20 cellular contexts compared by ENCODE assay signal in genomic region chr6:1212919-1213318, GRCh38.
DNase-seq lines count a peak whose midpoint lies in the region; ATAC-seq, FAIRE-seq and TF ChIP-seq lines count a peak whose summit lies in the region.
"Had no signal": no experiment of that assay in that cellular context is flagged by ENCODE, and none has a peak within 500 bp of the region (broad histone marks: within the 10 kb centered on the region; RNA-seq: fewer than 3 reads in every experiment).

No MANE protein-coding gene starts in this region.

- H3K79me2 ChIP-seq in K562 (ENCODE audit: control insufficient read depth, insufficient read depth, low read length): no peaks in the 10 kb centered on the region
- H3K79me2 ChIP-seq in HepG2 (ENCODE audit: insufficient read depth, low read length): peaks cover 27% of the 10 kb centered on the region

- ATAC-seq in K562: no peak
- no peak for ATAC-seq in HepG2
- ATAC-seq in GM21381 (IDR thresholded peaks at IDR 0.05; ENCODE audit: unreplicated experiment): no peak
- no peak for ATAC-seq in HG02870 (IDR thresholded peaks at IDR 0.05; ENCODE audit: unreplicated experiment)
- ATAC-seq: CD8-positive, alpha-beta T cell had no signal

- H3K9me1 ChIP-seq in K562 (ENCODE audit: control insufficient read depth, insufficient read depth, low read length): no peaks in the 10 kb centered on the region

- no peak overlapping the region for H3K4me3 ChIP-seq in K562
- H3K4me3 ChIP-seq in HepG2 (replicated peaks in 1 of 3; ENCODE audit: insufficient read depth in 1 of 3, low read depth in 2 of 3, low read length in 3 of 3): no peak overlapping the region
- no peak overlapping the region for H3K4me3 ChIP-seq in thyroid gland (replicated peaks in 1 of 3)
- H3K4me3 ChIP-seq: BLaER1, HAP-1 had no signal

- 0 out of 2 replicates have a peak, but pooled peaks cover 3% of the 10 kb centered on the region for H4K20me1 ChIP-seq in K562 (replicated peaks; ENCODE audit: control insufficient read depth, insufficient read depth, low read length)
- peaks cover 8% of the 10 kb centered on the region for H4K20me1 ChIP-seq in HepG2 (ENCODE audit: insufficient read depth, low read length)
- H4K20me1 ChIP-seq: BLaER1 had no signal

- H3K9ac ChIP-seq in K562 (ENCODE audit: insufficient read depth in 1 of 2, low read depth in 2 of 2, low read length in 2 of 2) (no peak overlapping the region), HepG2 (ENCODE audit: insufficient read depth, low read depth, low read length) (no peak overlapping the region)
- H3K9ac ChIP-seq: BLaER1 had no signal

- TF ChIP-seq RAD21 in K562 (CRISPR knock-in tag; conservative IDR thresholded peaks at IDR 0.05 in 1 of 2, IDR thresholded peaks at IDR 0.05 in 1 of 2): no peak
- TF ChIP-seq RAD21 in HepG2 (CRISPR knock-in tag; IDR thresholded peaks at IDR 0.05): no peak

- H3K4me1 ChIP-seq in K562 (replicated peaks in 1 of 2; ENCODE audit: control insufficient read depth in 2 of 2, insufficient read depth in 2 of 2, low read length in 2 of 2): no peaks in the 10 kb centered on the region
- peaks cover 36% of the 10 kb centered on the region for H3K4me1 ChIP-seq in HepG2 (ENCODE audit: insufficient read depth, low read length)
- H3K4me1 ChIP-seq in thyroid gland: peaks cover 11 to 28% of the 10 kb centered on the region in 2 donors
- H3K4me1 ChIP-seq: BLaER1, HAP-1 had no signal

- in situ Hi-C loops in K562 (cut with MboI): no loop called here
- in situ Hi-C loops in HepG2 (cut with HindIII; ENCODE audit: extremely low pct_ligation_motif_present, low pct_unique_long_range_greater_than_20kb): no loop called here

- H3K36me3 ChIP-seq in K562 (ENCODE audit: control insufficient read depth, insufficient read depth, low read length): no peaks in the 10 kb centered on the region
- 0 out of 5 replicates have a peak, but pooled peaks cover 0 to 3% of the 10 kb centered on the region in 2 experiments for H3K36me3 ChIP-seq in HepG2 (replicated peaks in 1 of 2; ENCODE audit: control insufficient read depth in 1 of 2, insufficient read depth in 2 of 2, low read length in 2 of 2)
- no peaks in the 10 kb centered on the region for H3K36me3 ChIP-seq in thyroid gland
- H3K36me3 ChIP-seq: BLaER1, HAP-1 had no signal

- FAIRE-seq in K562 (lab: Jason Lieb, UNC) (peak; percentile 56), HepG2 (lab: Jason Lieb, UNC) (no peak)
- FAIRE-seq: GM12891, GM18507, H54 had no signal

- H3K27me3 ChIP-seq in K562 (ENCODE audit: control insufficient read depth in 2 of 2, insufficient read depth in 2 of 2, low read length in 2 of 2) (peaks cover under 1 to 23% of the 10 kb centered on the region in 2 experiments; a peak in 3 of 5 replicates), HepG2 (ENCODE audit: control insufficient read depth in 1 of 2, insufficient read depth in 2 of 2, low read length in 2 of 2) (no peaks in the 10 kb centered on the region), thyroid gland (no peaks in the 10 kb centered on the region)
- H3K27me3 ChIP-seq: BLaER1 had no signal

- intact Hi-C loops in K562 (cut with micrococcal nuclease) (no loop called here), HepG2 (cut with micrococcal nuclease; ENCODE audit: unreplicated experiment) (no loop called here), thyroid gland (cut with DNase I) (no loop called here)

- no peaks in the 10 kb centered on the region for H3K9me3 ChIP-seq in K562 (replicated peaks; ENCODE audit: control insufficient read depth, insufficient read depth, low read depth, low read length)
- H3K9me3 ChIP-seq in HepG2 (ENCODE audit: low read length): no peaks in the 10 kb centered on the region
- no peaks in the 10 kb centered on the region for H3K9me3 ChIP-seq in thyroid gland
- H3K9me3 ChIP-seq: BLaER1, Caco-2, HAP-1 had no signal

- no peak overlapping the region for H3K4me2 ChIP-seq in K562 (ENCODE audit: insufficient read depth, low read length)
- H3K4me2 ChIP-seq in HepG2 (ENCODE audit: low read depth, low read length): no peak overlapping the region
- H3K4me2 ChIP-seq: BLaER1 had no signal

- TF ChIP-seq CTCF in K562 (IDR thresholded peaks at IDR 0.05 in 2 of 3, conservative IDR thresholded peaks at IDR 0.05 in 1 of 3; ENCODE audit: insufficient read depth in 2 of 3, low read depth in 1 of 3, low read length in 3 of 3): no peak
- TF ChIP-seq CTCF in HepG2 (CRISPR knock-in tag; IDR thresholded peaks at IDR 0.05): no peak
- TF ChIP-seq CTCF in thyroid gland (IDR thresholded peaks at IDR 0.05): no peak

- WGBS in K562 (ENCODE audit: insufficient coverage, low coverage, missing lambda C conversion rate): 2% methylated on average over 2 of the region's 2 CpGs
- WGBS in HepG2 (ENCODE audit: low lambda C conversion rate): 65% methylated on average over 2 of the region's 2 CpGs
- WGBS in thyroid gland, 2 donors: 10 to 20% methylated on average over 2 of the region's 2 CpGs

- H3K27ac ChIP-seq in K562 (ENCODE audit: extremely low read depth, low read depth, low read length) (no peak overlapping the region), HepG2 (ENCODE audit: extremely low read length, insufficient read depth, low read length) (no peak overlapping the region), thyroid gland (peak overlapping the region in 2 of 3 donors; percentile 32 to 44)
- H3K27ac ChIP-seq: BLaER1, C4-2B had no signal

- TF ChIP-seq EP300 in K562 (IDR thresholded peaks at IDR 0.05; ENCODE audit: low read length) (no peak), HepG2 (IDR thresholded peaks at IDR 0.05; ENCODE audit: low read depth in 2 of 2, low read length in 2 of 2) (no peak), HepG2 (CRISPR knock-in tag; IDR thresholded peaks at IDR 0.05; ENCODE audit: borderline replicate concordance) (no peak)

- TF ChIP-seq POLR2A in K562 (conservative IDR thresholded peaks at IDR 0.05) (no peak), HepG2 (IDR thresholded peaks at IDR 0.05; ENCODE audit: insufficient read depth in 1 of 2, low read depth in 2 of 2, low read length in 2 of 2) (no peak), thyroid gland (IDR thresholded peaks at IDR 0.05) (no peak)

- H2AFZ ChIP-seq in K562 (ENCODE audit: low read depth, low read length): no peak overlapping the region
- no peak overlapping the region for H2AFZ ChIP-seq in HepG2 (ENCODE audit: low read length)

- no peak for DNase-seq in K562 (ENCODE audit: extremely low read depth in 1 of 4, low spot score in 3 of 4)
- DNase-seq in HepG2 (ENCODE audit: low spot score): no peak
- DNase-seq in thyroid gland: peak; percentile 72 to 78
- DNase-seq in NCI-H446 treated with DMSO at 0.1 percent for 48 hours (lab: John Stamatoyannopoulos, UW): no peak
- DNase-seq: Caco-2; CD4-positive, CD25-positive, alpha-beta regulatory T cell; CD8-positive, alpha-beta T cell; DMS153; EL; GF-D8; GOT3; HFFc6 had no signal

- POLR2A ChIA-PET in K562 (lab: Yijun Ruan, JAX) (interaction anchor here (0.5 kb wide), 1 partner anchor 564 kb away, joined by 3 read pairs; no protein-coding TSS in a partner anchor), HepG2 (lab: Yijun Ruan, JAX) (interaction anchor here (0.7 to 1.3 kb wide), 4 partner anchors 16 to 311 kb away, joined by 3 read pairs; partner anchors contain the start of gene FOXQ1)

- CTCF ChIA-PET in K562 (lab: Yijun Ruan, JAX; ENCODE audit: low intra/inter-chr PET ratio): no interaction called here
- CTCF ChIA-PET in HepG2 (lab: Yijun Ruan, JAX; ENCODE audit: low intra/inter-chr PET ratio, low total read pairs): no interaction called here

- BruUV-seq in K562 (replicated peaks; lab: Mats Ljungman, UMichigan): no TSS peak
- no TSS peak for BruUV-seq in HepG2 (replicated peaks; lab: Mats Ljungman, UMichigan)

TF ChIP-seq in K562, 482 proteins besides CTCF, POLR2A, EP300 and RAD21 (continues in another document):
- TF ChIP-seq ZNF584 (CRISPR knock-in tag; IDR thresholded peaks at IDR 0.05; ENCODE audit: low read depth) (no peak), HCFC1 (IDR thresholded peaks at IDR 0.05; ENCODE audit: low read depth, low read length) (no peak), HEY1 (CRISPR knock-in tag; IDR thresholded peaks at IDR 0.05; ENCODE audit: borderline replicate concordance) (no peak), SMAD4 (CRISPR knock-in tag; conservative IDR thresholded peaks at IDR 0.05) (no peak), STAT5B (CRISPR knock-in tag; IDR thresholded peaks at IDR 0.05) (no peak), PHTF2 (CRISPR knock-in tag; IDR thresholded peaks at IDR 0.05) (no peak), ZNF280A (IDR thresholded peaks at IDR 0.05; ENCODE audit: low read depth, partially characterized antibody) (no peak)

TF ChIP-seq in HepG2, 621 proteins besides CTCF, POLR2A, EP300 and RAD21:
- TF ChIP-seq ZNF263 (CRISPR knock-in tag; IDR thresholded peaks at IDR 0.05) (peak; percentile 69), JUN (CRISPR knock-in tag; IDR thresholded peaks at IDR 0.05) (no peak)

Comparison
In these comparisons a context has a peak if more than half of its experiments do, and no peak if none do; other contexts are left out.
1. DNase-seq: peak in thyroid gland (2 of 2); none in K562 (0 of 4), HepG2 (single experiment) and NCI-H446 treated with DMSO at 0.1 percent for 48 hours (single experiment).
2. H3K27ac ChIP-seq: peak in thyroid gland (2 of 3); none in K562 (single experiment) and HepG2 (single experiment).
3. Of the 241 proteins assayed by ChIP-seq in both HepG2 and K562: peak only in HepG2: ZNF263; only in K562: none; in both: none; in neither: 240.